13 cellular contexts compared by ENCODE assay signal in the genomic region with DNA sequence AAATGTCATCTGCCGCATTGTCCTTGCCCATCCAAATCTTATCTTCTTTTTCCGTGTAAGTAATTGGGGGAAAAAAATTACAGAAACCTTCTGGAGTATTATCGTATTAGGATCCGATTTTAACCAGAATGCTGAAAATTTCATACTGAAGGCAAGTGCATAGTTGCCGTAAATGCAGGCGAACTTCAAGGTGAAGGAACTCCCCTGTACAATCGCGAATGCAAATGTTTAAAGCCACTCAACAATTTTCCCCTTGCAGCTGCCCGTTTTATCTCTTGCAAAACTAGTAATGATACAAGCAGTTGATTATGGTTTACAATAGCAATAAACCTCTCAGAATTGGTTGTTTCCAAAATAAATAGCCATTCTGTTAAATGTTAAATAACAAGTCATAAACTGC.
"Had no signal": no experiment of that assay in that cellular context is flagged by ENCODE, and none has a peak within 500 bp of the region (broad histone marks: within the 10 kb centered on the region; RNA-seq: fewer than 3 reads in every experiment).

No MANE protein-coding gene starts in this region.

- H3K4me3 Mint-ChIP-seq: activated CD4-positive, alpha-beta T cell treated with anti-CD3 and anti-CD28 coated beads, Interleukin-2, amount 10 ng/mL, durations not matched to agents 7 days and 5 days; activated naive CD4-positive, alpha-beta T cell treated with anti-CD3 and anti-CD28 coated beads, Interleukin-2, amount 10 ng/mL, durations not matched to agents 7 days and 5 days; activated T-helper 17 cell treated with anti-CD3 and anti-CD28 coated beads, Interleukin-2, amount 50 U/mL, for 72 hours; central memory CD8-positive, alpha-beta T cell; T-helper 17 cell had no signal

- H3K4me1 ChIP-seq: thyroid gland had no signal

- H3K27ac Mint-ChIP-seq: activated CD4-positive, alpha-beta T cell treated with anti-CD3 and anti-CD28 coated beads, Interleukin-2, amount 10 ng/mL, durations not matched to agents 7 days and 5 days; activated naive CD4-positive, alpha-beta T cell treated with anti-CD3 and anti-CD28 coated beads, Interleukin-2, amount 10 ng/mL, durations not matched to agents 7 days and 5 days; activated T-helper 17 cell treated with anti-CD3 and anti-CD28 coated beads, Interleukin-2, amount 50 U/mL, for 72 hours; T-helper 17 cell had no signal

- H3K36me3 ChIP-seq: gastroesophageal sphincter, thyroid gland had no signal

- H3K27me3 ChIP-seq: gastroesophageal sphincter, thyroid gland had no signal

- H3K27me3 Mint-ChIP-seq: activated CD4-positive, alpha-beta T cell treated with anti-CD3 and anti-CD28 coated beads, Interleukin-2, amount 10 ng/mL, durations not matched to agents 7 days and 5 days had no signal

- H3K9me3 ChIP-seq: gastroesophageal sphincter, thyroid gland had no signal

- H3K27ac ChIP-seq: gastroesophageal sphincter, skin epidermis, thyroid gland had no signal

- H3K4me3 ChIP-seq: gastroesophageal sphincter, skin epidermis, thyroid gland had no signal

- H3K9me3 Mint-ChIP-seq: activated CD4-positive, alpha-beta T cell treated with anti-CD3 and anti-CD28 coated beads, Interleukin-2, amount 10 ng/mL, durations not matched to agents 7 days and 5 days; activated naive CD4-positive, alpha-beta T cell treated with anti-CD3 and anti-CD28 coated beads, Interleukin-2, amount 10 ng/mL, durations not matched to agents 7 days and 5 days; activated T-helper 17 cell treated with anti-CD3 and anti-CD28 coated beads, Interleukin-2, amount 50 U/mL, for 72 hours; central memory CD8-positive, alpha-beta T cell had no signal

- ATAC-seq: activated T-helper 17 cell treated with anti-CD3 and anti-CD28 coated beads, Interleukin-2, amount 50 U/mL, for 72 hours; gastroesophageal sphincter; T-helper 17 cell had no signal

- DNase-seq: activated CD4-positive, alpha-beta T cell treated with anti-CD3 and anti-CD28 coated beads, Interleukin-2, amount 10 ng/mL, durations not matched to agents 7 days and 5 days; activated CD4-positive, CD25-positive, alpha-beta regulatory T cell; activated CD8-positive, alpha-beta memory T cell treated with anti-CD3 and anti-CD28 coated beads for 24 hours; activated naive CD4-positive, alpha-beta T cell treated with anti-CD3 and anti-CD28 coated beads, Interleukin-2, amount 10 ng/mL, durations not matched to agents 7 days and 5 days; effector memory CD4-positive, alpha-beta T cell; hippocampal formation; midbrain; T-helper 17 cell; thyroid gland had no signal
